Comparison of ENCODE assay signal across 9 cellular contexts in the genomic region with DNA sequence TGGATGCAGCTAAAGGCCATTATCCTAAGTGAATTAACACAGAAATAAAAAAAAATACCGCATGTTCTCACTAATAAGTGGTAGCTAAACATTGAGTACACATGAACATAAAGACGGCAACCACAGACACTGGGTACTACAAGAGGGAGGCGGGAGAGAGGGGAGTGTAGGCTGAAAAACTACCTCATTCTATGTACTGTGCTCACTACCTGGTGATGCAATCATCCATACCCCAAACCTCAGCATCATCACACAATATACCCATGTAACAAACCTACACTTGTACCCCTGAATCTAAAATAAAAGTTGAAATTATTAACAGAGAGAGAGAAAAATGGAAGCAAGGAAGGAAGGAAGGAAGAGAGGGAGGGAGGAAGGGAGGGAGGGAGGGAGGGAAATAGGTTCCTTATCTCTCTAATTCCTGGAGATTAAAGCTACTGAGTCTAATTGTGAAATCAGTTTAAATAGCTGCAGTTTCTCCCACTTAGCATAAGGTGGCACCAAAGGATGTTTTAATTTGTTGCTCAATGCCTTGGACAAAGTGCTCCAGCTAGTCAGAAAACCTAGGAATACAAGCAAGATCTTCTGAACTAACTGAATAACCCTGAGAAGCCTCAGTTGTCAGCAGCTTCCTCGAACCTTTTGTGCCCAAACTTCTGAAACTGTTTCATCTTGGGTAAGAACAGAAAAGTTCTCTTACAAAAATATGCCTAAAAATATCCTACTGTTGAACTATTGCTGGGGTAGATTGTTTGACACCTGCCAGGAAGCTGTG.
DNase-seq lines count a peak whose midpoint lies in the region; ATAC-seq, FAIRE-seq and TF ChIP-seq lines count a peak whose summit lies in the region.
"Had no signal": no experiment of that assay in that cellular context is flagged by ENCODE, and none has a peak within 500 bp of the region (broad histone marks: within the 10 kb centered on the region; RNA-seq: fewer than 3 reads in every experiment).

No MANE protein-coding gene starts in this region.

- TF ChIP-seq EP300 in H1 (IDR thresholded peaks at IDR 0.05; ENCODE audit: borderline replicate concordance in 1 of 2, low read depth in 2 of 2, low read length in 2 of 2), result no peak

- H3K79me2 ChIP-seq in Loucy (ENCODE audit: insufficient read depth, low read length), result no peaks in the 10 kb centered on the region
- no peaks in the 10 kb centered on the region for H3K79me2 ChIP-seq in H1 (ENCODE audit: control insufficient read depth in 1 of 2, insufficient read depth in 2 of 2, low read length in 2 of 2)

- peak; percentile 15 for DNase-seq in NK-92 treated with Interleukin-12 subunit alpha and Interleukin-12 subunit beta, amount 100 ng/mL, for 24 hours (lab: John Stamatoyannopoulos, UW)
- DNase-seq in NK-92 (lab: John Stamatoyannopoulos, UW; ENCODE audit: unreplicated experiment) (no peak), H54 (ENCODE audit: insufficient read length, low spot score) (peak; percentile 30), Panc1 (ENCODE audit: low read depth, low spot score) (peak; percentile 47), H1 (ENCODE audit: low read depth in 1 of 2, low spot score in 2 of 2) (no peak), mucosa of descending colon (no peak)

- in situ Hi-C loops in Panc1 (cut with HindIII; ENCODE audit: low pct_unique_long_range_greater_than_20kb, low sequenced_read_pairs), result no loop called here

- TF ChIP-seq CTCF in Loucy (conservative IDR thresholded peaks at IDR 0.05; ENCODE audit: low read length) (peak; percentile 75), Panc1 (IDR thresholded peaks at IDR 0.05) (peak; percentile 78), H1 (IDR thresholded peaks at IDR 0.05; ENCODE audit: control extremely low read depth in 1 of 3, insufficient read depth in 1 of 3, low read depth in 1 of 3, low read length in 3 of 3) (peak in 2 of 3 experiments; percentile 52 to 59; a peak in 2 of 4 replicates), mucosa of descending colon (IDR thresholded peaks at IDR 0.05) (peak; percentile 27)

- FAIRE-seq in H54 (lab: Jason Lieb, UNC), result peak; percentile 99
- peak; percentile 62 for FAIRE-seq in H1 (lab: Jason Lieb, UNC)

- H4K8ac ChIP-seq in H1 (ENCODE audit: extremely low read depth, insufficient read depth, low read length), result no peak overlapping the region

- H3K27me3 ChIP-seq in Loucy (ENCODE audit: insufficient read depth, low read length, poor library complexity, severe bottlenecking), result no peaks in the 10 kb centered on the region
- H3K27me3 ChIP-seq in Panc1 (ENCODE audit: control insufficient read depth, insufficient read depth, low read length), result no peaks in the 10 kb centered on the region
- H3K27me3 ChIP-seq in H1 (replicated peaks in 1 of 4; ENCODE audit: control insufficient read depth in 3 of 4, extremely low read depth in 1 of 4, insufficient read depth in 3 of 4, low read length in 3 of 4), result no peaks in the 10 kb centered on the region
- H3K27me3 ChIP-seq: BLaER1 treated with 17β-estradiol and CSF1 and Interleukin-3, amounts not matched to agents 10 nM and 100 nM had no signal

- H2AFZ ChIP-seq in Loucy (ENCODE audit: low read length) (peak overlapping the region; percentile 72), H1 (ENCODE audit: low read length) (no peak overlapping the region)

- intact Hi-C loops in Panc1 (cut with micrococcal nuclease; ENCODE audit: unreplicated experiment), result loop anchor here (1.0 to 10.0 kb wide), 2 partner anchors 123 to 191 kb away; no protein-coding TSS in a partner anchor
- intact Hi-C loops in mucosa of descending colon (cut with DNase I, micrococcal nuclease), result loop anchor here in 1 of 2 donors (10.0 kb wide), 1 partner anchor 121 kb away; no protein-coding TSS in a partner anchor

- no peak overlapping the region for H2AK5ac ChIP-seq in H1 (ENCODE audit: low read depth, low read length)

- H4K20me1 ChIP-seq in Loucy (ENCODE audit: insufficient read depth, low read length, poor library complexity, severe bottlenecking) (no peaks in the 10 kb centered on the region), H1 (replicated peaks in 1 of 2; ENCODE audit: control insufficient read depth in 1 of 2, insufficient read depth in 2 of 2, low read length in 2 of 2) (no peaks in the 10 kb centered on the region)
- H4K20me1 ChIP-seq: BLaER1 treated with 17β-estradiol and CSF1 and Interleukin-3, amounts not matched to agents 10 nM and 100 nM had no signal

- H4K5ac ChIP-seq in H1 (ENCODE audit: insufficient read length, low read depth, low read length), result no peak overlapping the region

- H3K79me1 ChIP-seq in H1 (ENCODE audit: low read depth, low read length), result no peaks in the 10 kb centered on the region

- no peak overlapping the region for H2BK15ac ChIP-seq in H1 (ENCODE audit: low read length)

- H3K23ac ChIP-seq in H1 (ENCODE audit: insufficient read length), result no peak overlapping the region

- no peaks in the 10 kb centered on the region for H3K9me3 ChIP-seq in Loucy (ENCODE audit: insufficient read depth, low read depth, low read length)
- no peaks in the 10 kb centered on the region for H3K9me3 ChIP-seq in Panc1 (ENCODE audit: control insufficient read depth, insufficient read depth, low read depth, low read length)
- no peaks in the 10 kb centered on the region for H3K9me3 ChIP-seq in H1 (ENCODE audit: insufficient read depth in 2 of 2, low read depth in 1 of 2, low read length in 1 of 2)
- no peaks in the 10 kb centered on the region for H3K9me3 ChIP-seq in mucosa of descending colon
- H3K9me3 ChIP-seq: BLaER1 treated with 17β-estradiol and CSF1 and Interleukin-3, amounts not matched to agents 10 nM and 100 nM had no signal

- no peak overlapping the region for H3K14ac ChIP-seq in H1 (ENCODE audit: insufficient read length)

- H2BK12ac ChIP-seq in H1 (ENCODE audit: low read depth, low read length), result no peak overlapping the region

- H3K36me3 ChIP-seq in Loucy (ENCODE audit: insufficient read depth, low read length) (no peaks in the 10 kb centered on the region), Panc1 (ENCODE audit: control insufficient read depth, insufficient read depth, low read length) (no peaks in the 10 kb centered on the region), H1 (ENCODE audit: control insufficient read depth in 2 of 4, insufficient read depth in 4 of 4, low read length in 3 of 4) (no peaks in the 10 kb centered on the region), mucosa of descending colon (ENCODE audit: low read depth) (no peaks in the 10 kb centered on the region)
- H3K36me3 ChIP-seq: BLaER1 treated with 17β-estradiol and CSF1 and Interleukin-3, amounts not matched to agents 10 nM and 100 nM had no signal

- H3K4me1 ChIP-seq in Loucy (ENCODE audit: insufficient read depth, low read length, poor library complexity, severe bottlenecking) (peaks cover 21% of the 10 kb centered on the region), Panc1 (ENCODE audit: control insufficient read depth, insufficient read depth, low read length) (no peaks in the 10 kb centered on the region), H1 (replicated peaks in 1 of 4; ENCODE audit: control insufficient read depth in 3 of 4, insufficient read depth in 4 of 4, low read length in 3 of 4) (peaks cover 0 to 6% (median 1%) of the 10 kb centered on the region in 4 experiments; a peak in 1 of 7 replicates), mucosa of descending colon (ENCODE audit: low read depth) (peaks cover 7% of the 10 kb centered on the region)

- POLR2A ChIA-PET in Panc1 (lab: Charles Lee), result no interaction called here
- POLR2A ChIA-PET in H1 (lab: Charles Lee; ENCODE audit: partially characterized antibody), result no interaction called here

- no peak overlapping the region for H2BK20ac ChIP-seq in H1 (ENCODE audit: low read length)

- BruUV-seq in Panc1 (replicated peaks; lab: Mats Ljungman, UMichigan), result no TSS peak

- CTCF ChIA-PET in Panc1 (lab: Charles Lee), result interaction anchor here (0.5 to 1.7 kb wide), 7 partner anchors 9 to 259 kb away, joined by 3 to 7 read pairs (median 3); no protein-coding TSS in a partner anchor
- CTCF ChIA-PET in H1 (lab: Charles Lee; ENCODE audit: partially characterized antibody), result interaction anchor here (0.8 to 5.2 kb wide), 22 partner anchors 8 to 463 kb away, joined by 3 to 37 read pairs (median 4); partner anchors contain the start of gene ATP11B

- WGBS in H1 (ENCODE audit: extremely low coverage in 1 of 2, insufficient coverage in 1 of 2, insufficient read length in 1 of 2, insufficient replicate concordance in 2 of 2, low coverage in 1 of 2, low lambda C conversion rate in 2 of 2, missing lambda C conversion rate in 1 of 2), 2 experiments, result 75% methylated on average over 4 of the region's 4 CpGs; no CpG with 5 or more reads in 1 of the 2 experiments

- no peak overlapping the region for H2BK5ac ChIP-seq in H1 (ENCODE audit: low read depth, low read length)

- H4K91ac ChIP-seq in H1 (replicated peaks; ENCODE audit: insufficient read length, low read length), result no peak overlapping the region

- H3K56ac ChIP-seq in H1 (replicated peaks; ENCODE audit: insufficient read length, low read depth, low read length), result no peak overlapping the region

- no peaks in the 10 kb centered on the region for H3F3A ChIP-seq in Loucy (ENCODE audit: low read depth)

- H3K4me2 ChIP-seq in Loucy (ENCODE audit: low read depth, low read length, poor library complexity, severe bottlenecking) (peak overlapping the region; percentile 22), H1 (ENCODE audit: insufficient read depth in 1 of 2, low read depth in 2 of 2, low read length in 2 of 2) (no peak overlapping the region)

- no peaks in the 10 kb centered on the region for H3K9me2 ChIP-seq in Loucy (replicated peaks; ENCODE audit: low read depth, low read length)

- no peak overlapping the region for H2BK120ac ChIP-seq in H1 (replicated peaks; ENCODE audit: low read depth, low read length)

- H3K23me2 ChIP-seq in H1 (ENCODE audit: low read depth, low read length), result no peaks in the 10 kb centered on the region

- ATAC-seq in Panc1 (peak; percentile 89), mucosa of descending colon (peak; percentile 78), GM19023 (IDR thresholded peaks at IDR 0.05; ENCODE audit: unreplicated experiment) (no peak)

- TF ChIP-seq POLR2A in H54 (IDR thresholded peaks at IDR 0.05; ENCODE audit: low read depth, low read length), result no peak
- TF ChIP-seq POLR2A in H1 (IDR thresholded peaks at IDR 0.05; ENCODE audit: control extremely low read depth in 1 of 2, low read depth in 2 of 2, low read length in 2 of 2), result no peak

- H3K18ac ChIP-seq in H1 (ENCODE audit: extremely low read depth, low read length), result no peak overlapping the region

- H3K4me3 ChIP-seq in Loucy (ENCODE audit: low read length, poor library complexity, severe bottlenecking) (no peak overlapping the region), Panc1 (ENCODE audit: low read depth in 2 of 2, low read length in 2 of 2) (no peak overlapping the region), H1 (ENCODE audit: extremely low read depth in 1 of 4, insufficient read depth in 2 of 4, low read depth in 3 of 4, low read length in 4 of 4) (no peak overlapping the region), mucosa of descending colon (no peak overlapping the region)
- H3K4me3 ChIP-seq: BLaER1 treated with 17β-estradiol and CSF1 and Interleukin-3, amounts not matched to agents 10 nM and 100 nM had no signal

- TF ChIP-seq RAD21 in H1 (IDR thresholded peaks at IDR 0.05 in 1 of 2, conservative IDR thresholded peaks at IDR 0.05 in 1 of 2; ENCODE audit: low read depth in 2 of 2, low read length in 2 of 2), result peak; percentile 83 to 85

- H3K27ac ChIP-seq in Panc1 (ENCODE audit: low read length) (no peak overlapping the region), H1 (ENCODE audit: low read depth, low read length) (no peak overlapping the region)
- H3K27ac ChIP-seq: BLaER1 treated with 17β-estradiol and CSF1 and Interleukin-3, amounts not matched to agents 10 nM and 100 nM had no signal

- no peak overlapping the region for H3K4ac ChIP-seq in H1 (replicated peaks; ENCODE audit: insufficient read length, low read depth, low read length)

- no peak overlapping the region for H3K9ac ChIP-seq in Loucy (ENCODE audit: low read depth, low read length, poor library complexity, severe bottlenecking)
- no peak overlapping the region for H3K9ac ChIP-seq in H1 (replicated peaks in 1 of 4; ENCODE audit: extremely low read depth in 1 of 4, low read depth in 3 of 4, low read length in 3 of 4)
- H3K9ac ChIP-seq: BLaER1 treated with 17β-estradiol and CSF1 and Interleukin-3, amounts not matched to agents 10 nM and 100 nM had no signal

Comparison
In these comparisons a context has a peak if more than half of its experiments do, and no peak if none do; other contexts are left out.
1. DNase-seq: peak in NK-92 treated with Interleukin-12 subunit alpha and Interleukin-12 subunit beta, amount 100 ng/mL, for 24 hours (single experiment), H54 (single experiment) and Panc1 (single experiment); none in NK-92 (single experiment), H1 (0 of 2) and mucosa of descending colon (0 of 3).
2. CTCF ChIP-seq: peak in every context shown above with its lines; median percentile 78 in Panc1; 75 in Loucy; 56 in H1; 27 in mucosa of descending colon.